ENCODE assay signal across 1 cellular context in the genomic region with DNA sequence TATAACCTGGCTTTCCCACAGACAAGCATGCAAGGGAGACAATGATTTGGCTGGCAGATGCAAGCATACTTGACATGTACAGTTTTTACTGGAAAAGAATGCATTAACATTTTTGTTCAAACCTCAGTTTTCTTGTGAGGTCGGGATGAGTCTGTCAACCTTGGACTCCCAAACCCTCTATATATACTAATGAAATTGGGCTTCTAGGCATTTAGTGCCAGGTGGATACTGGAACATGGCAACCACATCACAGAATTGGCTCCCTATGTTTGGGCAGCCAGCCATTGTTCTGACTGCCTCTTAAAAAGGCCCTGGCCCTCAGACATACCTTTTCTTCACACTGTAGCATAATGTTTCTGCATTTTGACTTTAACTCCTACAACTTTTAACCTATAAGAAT.
TF ChIP-seq lines count a peak whose summit lies in the region.

No MANE protein-coding gene starts in this region.

TF ChIP-seq in HepG2, 621 proteins besides CTCF, POLR2A, EP300 and RAD21:
- TF ChIP-seq, protein P1, sequence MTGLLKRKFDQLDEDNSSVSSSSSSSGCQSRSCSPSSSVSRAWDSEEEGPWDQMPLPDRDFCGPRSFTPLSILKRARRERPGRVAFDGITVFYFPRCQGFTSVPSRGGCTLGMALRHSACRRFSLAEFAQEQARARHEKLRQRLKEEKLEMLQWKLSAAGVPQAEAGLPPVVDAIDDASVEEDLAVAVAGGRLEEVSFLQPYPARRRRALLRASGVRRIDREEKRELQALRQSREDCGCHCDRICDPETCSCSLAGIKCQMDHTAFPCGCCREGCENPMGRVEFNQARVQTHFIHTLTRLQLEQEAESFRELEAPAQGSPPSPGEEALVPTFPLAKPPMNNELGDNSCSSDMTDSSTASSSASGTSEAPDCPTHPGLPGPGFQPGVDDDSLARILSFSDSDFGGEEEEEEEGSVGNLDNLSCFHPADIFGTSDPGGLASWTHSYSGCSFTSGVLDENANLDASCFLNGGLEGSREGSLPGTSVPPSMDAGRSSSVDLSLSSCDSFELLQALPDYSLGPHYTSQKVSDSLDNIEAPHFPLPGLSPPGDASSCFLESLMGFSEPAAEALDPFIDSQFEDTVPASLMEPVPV (CRISPR knock-in tag; IDR thresholded peaks at IDR 0.05): 0 out of 2 replicates have a peak, but pooled peaks have one; percentile 26
- TF ChIP-seq AGO1 (IDR thresholded peaks at IDR 0.05; ENCODE audit: low read depth, low read length, poor library complexity, severe bottlenecking): no peak
